In genomic region chr5:142743677-142744441, GRCh38 we compare ENCODE assay signal across 10 cellular contexts. TPM values are rescaled to one million over a fixed set of nuclear protein-coding genes. Genes with fewer than 3 reads are reported as not detected.
DNase-seq lines count a peak whose midpoint lies in the region; ATAC-seq and TF ChIP-seq lines count a peak whose summit lies in the region.
"Had no signal": no experiment of that assay in that cellular context is flagged by ENCODE, and none has a peak within 500 bp of the region (broad histone marks: within the 10 kb centered on the region; RNA-seq: fewer than 3 reads in every experiment).

No MANE protein-coding gene starts in this region.

- no peaks in the 10 kb centered on the region for H3K9me3 Mint-ChIP-seq in stimulated activated effector memory CD8-positive, alpha-beta T cell treated with anti-CD3 and anti-CD28 coated beads, Interleukin-12 subunit alpha, Interleukin-12 subunit beta, amount 100 ng/mL, for 72 hours
- H3K9me3 Mint-ChIP-seq: natural killer cell had no signal

- no peaks in the 10 kb centered on the region for H3K36me3 Mint-ChIP-seq in stimulated activated effector memory CD8-positive, alpha-beta T cell treated with anti-CD3 and anti-CD28 coated beads, Interleukin-12 subunit alpha, Interleukin-12 subunit beta, amount 100 ng/mL, for 72 hours
- H3K36me3 Mint-ChIP-seq: natural killer cell had no signal

- H3K4me3 ChIP-seq in liver (ENCODE audit: low read depth in 1 of 3, low read length in 3 of 3) (no peak overlapping the region), subcutaneous abdominal adipose tissue (ENCODE audit: low read depth in 1 of 5, low read length in 5 of 5) (no peak overlapping the region)

- H3K9ac ChIP-seq in liver (ENCODE audit: low read depth in 1 of 2, low read length in 2 of 2) (no peak overlapping the region), subcutaneous abdominal adipose tissue (ENCODE audit: low read length in 5 of 5) (no peak overlapping the region)
- H3K9ac ChIP-seq: KMS-11 had no signal

- DNase-seq in NCI-H69 (lab: John Stamatoyannopoulos, UW) (peak; percentile 42), dedifferentiated amniotic fluid mesenchymal stem cell (ENCODE audit: extremely low spot score) (peak; percentile 26), activated gamma-delta T cell treated with Interleukin-2 at 50 U/mL for 16 hours (no peak), NCI-H1048 (lab: John Stamatoyannopoulos, UW) (no peak), midbrain (lab: John Stamatoyannopoulos, UW) (no peak)
- no peak for DNase-seq in stimulated activated effector memory CD8-positive, alpha-beta T cell treated with anti-CD3 and anti-CD28 coated beads, Interleukin-12 subunit alpha, Interleukin-12 subunit beta, amount 100 ng/mL, for 72 hours (ENCODE audit: low spot score in 2 of 2)
- DNase-seq: natural killer cell had no signal

- peaks cover 7% of the 10 kb centered on the region for H3K4me1 Mint-ChIP-seq in stimulated activated effector memory CD8-positive, alpha-beta T cell treated with anti-CD3 and anti-CD28 coated beads, Interleukin-12 subunit alpha, Interleukin-12 subunit beta, amount 100 ng/mL, for 72 hours

- no peak overlapping the region for H3K4me3 Mint-ChIP-seq in stimulated activated effector memory CD8-positive, alpha-beta T cell treated with anti-CD3 and anti-CD28 coated beads, Interleukin-12 subunit alpha, Interleukin-12 subunit beta, amount 100 ng/mL, for 72 hours
- H3K4me3 Mint-ChIP-seq: natural killer cell had no signal

- no peak for ATAC-seq in stimulated activated effector memory CD8-positive, alpha-beta T cell treated with anti-CD3 and anti-CD28 coated beads, Interleukin-12 subunit alpha, Interleukin-12 subunit beta, amount 100 ng/mL, for 72 hours
- ATAC-seq: natural killer cell had no signal

- H3K36me3 ChIP-seq in liver (ENCODE audit: control insufficient read depth in 4 of 4, insufficient read depth in 3 of 4, low read depth in 1 of 4, low read length in 3 of 4): no peaks in the 10 kb centered on the region
- no peaks in the 10 kb centered on the region for H3K36me3 ChIP-seq in subcutaneous abdominal adipose tissue (ENCODE audit: control insufficient read depth in 5 of 5, insufficient read depth in 5 of 5, low read length in 5 of 5)

- TF ChIP-seq RAD21 in liver (IDR thresholded peaks at IDR 0.05): peak in 1 of 2 donors; percentile 3

- H3K27ac ChIP-seq in liver (ENCODE audit: low read depth in 1 of 2, low read length in 2 of 2) (no peak overlapping the region), subcutaneous abdominal adipose tissue (ENCODE audit: low read depth, low read length) (peak overlapping the region; percentile 63)
- H3K27ac ChIP-seq: KMS-11 had no signal

- no peaks in the 10 kb centered on the region for H3K9me3 ChIP-seq in liver (ENCODE audit: control insufficient read depth in 4 of 4, low read length in 3 of 4)
- H3K9me3 ChIP-seq in subcutaneous abdominal adipose tissue (ENCODE audit: control insufficient read depth in 5 of 5, low read length in 5 of 5): no peaks in the 10 kb centered on the region

- H3K27me3 ChIP-seq in liver (ENCODE audit: control insufficient read depth in 4 of 4, insufficient read depth in 4 of 4, low read length in 3 of 4): no peaks in the 10 kb centered on the region
- no peaks in the 10 kb centered on the region for H3K27me3 ChIP-seq in subcutaneous abdominal adipose tissue (ENCODE audit: control insufficient read depth in 5 of 5, insufficient read depth in 4 of 5, low read length in 5 of 5)

- H3K4me1 ChIP-seq in liver (ENCODE audit: control insufficient read depth in 4 of 4, insufficient read depth in 4 of 4, low read length in 3 of 4): peaks cover 0 to 5% (median 0%) of the 10 kb centered on the region in 4 donors
- peaks cover 0 to 40% (median 31%) of the 10 kb centered on the region in 5 donors for H3K4me1 ChIP-seq in subcutaneous abdominal adipose tissue (ENCODE audit: control insufficient read depth in 5 of 5, insufficient read depth in 5 of 5, low read length in 5 of 5)

- no peak overlapping the region for H3K27ac Mint-ChIP-seq in stimulated activated effector memory CD8-positive, alpha-beta T cell treated with anti-CD3 and anti-CD28 coated beads, Interleukin-12 subunit alpha, Interleukin-12 subunit beta, amount 100 ng/mL, for 72 hours
- H3K27ac Mint-ChIP-seq: natural killer cell had no signal

- no peak for TF ChIP-seq CTCF in liver (IDR thresholded peaks at IDR 0.05; ENCODE audit: low read depth, low read length, missing input control)

- WGBS in liver: 72% methylated on average over 6 of the region's 6 CpGs

TF ChIP-seq in liver, 16 proteins besides CTCF, POLR2A, EP300 and RAD21:
- peak; percentile 7 for TF ChIP-seq SP1 (IDR thresholded peaks at IDR 0.05)
- TF ChIP-seq TAF1 (conservative IDR thresholded peaks at IDR 0.05): no peak

RNA-seq across cellular contexts. Expression of gene ARHGAP26, which starts 26.3 kb away (rescaled TPM):
- total RNA-seq in liver: 10 to 100 TPM in 1 of 2 donors, 1 to 10 TPM in 1; 4.4 to 16.7 TPM
- polyA plus RNA-seq in liver: 1 to 10 TPM; 1.8 to 3.9 TPM

RNA-seq across cellular contexts. Expression of gene FGF1, which starts 58.0 kb away (rescaled TPM):
- under 1 TPM; 0.05 to 0.25 TPM for total RNA-seq in liver
- under 1 TPM; 0.08 to 0.24 TPM for polyA plus RNA-seq in liver
- total RNA-seq: natural killer cell had no signal

Comparison
In these comparisons a context has a peak if more than half of its experiments do, and no peak if none do; other contexts are left out.
1. DNase-seq: peak in NCI-H69 (single experiment) and dedifferentiated amniotic fluid mesenchymal stem cell (single experiment); none in activated gamma-delta T cell treated with Interleukin-2 at 50 U/mL for 16 hours (single experiment), NCI-H1048 (single experiment), stimulated activated effector memory CD8-positive, alpha-beta T cell treated with anti-CD3 and anti-CD28 coated beads, Interleukin-12 subunit alpha, Interleukin-12 subunit beta, amount 100 ng/mL, for 72 hours (0 of 2) and midbrain (single experiment).